In the genomic region with DNA sequence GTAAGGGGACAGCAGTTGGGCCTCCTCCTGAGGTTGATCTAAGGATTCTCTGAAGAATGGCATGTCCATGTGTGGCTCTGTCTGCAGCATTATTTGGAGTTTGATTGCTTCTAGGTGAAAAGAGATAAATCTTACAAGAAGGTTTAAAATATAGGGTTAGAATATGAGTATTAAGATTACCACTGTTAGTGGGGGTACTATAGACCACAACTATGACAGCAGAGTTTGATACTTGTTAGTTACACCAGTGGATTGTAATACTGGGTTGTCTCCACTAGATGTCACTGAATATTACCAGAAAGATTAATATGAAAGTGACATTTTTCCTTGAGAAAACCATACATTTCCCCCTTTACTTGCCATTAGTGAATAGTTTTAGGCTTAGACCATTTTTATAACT, we compare ENCODE assay signal across 10 cellular contexts. TPM values are rescaled to one million over a fixed set of nuclear protein-coding genes. Genes with fewer than 3 reads are reported as not detected.
A peak's percentile ranks its signal among the peaks of the same experiment; 100 is the strongest.
DNase-seq lines count a peak whose midpoint lies in the region; ATAC-seq and TF ChIP-seq lines count a peak whose summit lies in the region.
"Had no signal": no experiment of that assay in that cellular context is flagged by ENCODE, and none has a peak within 500 bp of the region (broad histone marks: within the 10 kb centered on the region; RNA-seq: fewer than 3 reads in every experiment).

No MANE protein-coding gene starts in this region.

- no peak overlapping the region for H2BK20ac ChIP-seq in H9 (ENCODE audit: low read depth, low read length, poor library complexity, severe bottlenecking)

- in situ Hi-C loops in SK-MEL-5 (cut with HindIII; ENCODE audit: low pct_unique_long_range_greater_than_20kb, low sequenced_read_pairs) = no loop called here

- peaks cover 8 to 11% (median 10%) of the 10 kb centered on the region in 3 experiments; a peak in 6 of 7 replicates for H3K36me3 Mint-ChIP-seq in H9 (ENCODE audit: insufficient read depth in 1 of 3, low read depth in 3 of 3)

- peaks cover 8% of the 10 kb centered on the region for H3K27me3 ChIP-seq in H9 (ENCODE audit: insufficient read depth, low read length)
- H3K27me3 ChIP-seq: thyroid gland had no signal

- no peak overlapping the region for H2AFZ ChIP-seq in H9 (ENCODE audit: low read length)

- H3K27ac Mint-ChIP-seq in H9 = no peak overlapping the region
- H3K27ac Mint-ChIP-seq: activated naive CD4-positive, alpha-beta T cell treated with anti-CD3 and anti-CD28 coated beads, Interleukin-2, amount 50 U/mL, for 24 hours had no signal

- DNase-seq in H9 = no peak
- DNase-seq in SK-MEL-5 (ENCODE audit: low read depth, low spot score) = peak; percentile 72
- no peak for DNase-seq in left lobe of liver (ENCODE audit: low spot score)
- DNase-seq in NCI-H524 treated with DMSO at 0.1 percent for 48 hours (lab: John Stamatoyannopoulos, UW) = no peak
- no peak for DNase-seq in Right ventricle myocardium inferior (ENCODE audit: missing footprints)
- DNase-seq in stimulated activated CD4-positive, alpha-beta T cell treated with anti-CD3 and anti-CD28 coated beads, Interleukin-2, amount 100 ng/mL, for 24 hours = no peak
- DNase-seq in effector CD8-positive, alpha-beta T cell (lab: John Stamatoyannopoulos, UW) = no peak
- DNase-seq: thyroid gland had no signal

- no peak overlapping the region for H4K5ac ChIP-seq in H9 (ENCODE audit: insufficient read length, low read depth, low read length)

- H3K79me2 ChIP-seq in H9 (ENCODE audit: insufficient read depth, low read length) = no peaks in the 10 kb centered on the region

- H3K4me1 Mint-ChIP-seq in H9 = peaks cover 0 to 2% of the 10 kb centered on the region in 2 experiments; a peak in 2 of 4 replicates
- H3K4me1 Mint-ChIP-seq: activated naive CD4-positive, alpha-beta T cell treated with anti-CD3 and anti-CD28 coated beads, Interleukin-2, amount 50 U/mL, for 24 hours had no signal

- no peaks in the 10 kb centered on the region for H4K20me1 ChIP-seq in H9 (ENCODE audit: control insufficient read depth, insufficient read depth, insufficient read length)

- H3K4me3 Mint-ChIP-seq in H9 = no peak overlapping the region
- H3K4me3 Mint-ChIP-seq: activated naive CD4-positive, alpha-beta T cell treated with anti-CD3 and anti-CD28 coated beads, Interleukin-2, amount 50 U/mL, for 24 hours had no signal

- no peak overlapping the region for H2AK5ac ChIP-seq in H9 (ENCODE audit: insufficient read length, low read length)

- no peak overlapping the region for H3K23ac ChIP-seq in H9 (ENCODE audit: insufficient read length, low read depth, low read length)

- no peak overlapping the region for H2BK15ac ChIP-seq in H9 (ENCODE audit: low read depth, low read length)

- H3T11ph ChIP-seq in H9 (ENCODE audit: low read length) = no peak overlapping the region

- H3K23me2 ChIP-seq in H9 (ENCODE audit: insufficient read length, low read depth, low read length, poor library complexity, severe bottlenecking) = no peaks in the 10 kb centered on the region

- no peak overlapping the region for H3K27ac ChIP-seq in C4-2B
- no peak overlapping the region for H3K27ac ChIP-seq in H9 (ENCODE audit: insufficient read length, low read depth, low read length)
- H3K27ac ChIP-seq: thyroid gland had no signal

- H3K79me1 ChIP-seq in H9 (ENCODE audit: insufficient read depth, low read depth, low read length, poor library complexity, severe bottlenecking) = no peaks in the 10 kb centered on the region

- H3K4ac ChIP-seq in H9 (ENCODE audit: low read depth, low read length) = no peak overlapping the region

- no peak overlapping the region for H3K18ac ChIP-seq in H9 (ENCODE audit: insufficient read length, low read depth, low read length)

- H3K56ac ChIP-seq in H9 (ENCODE audit: insufficient read length, low read depth, low read length) = no peak overlapping the region

- H2BK5ac ChIP-seq in H9 (ENCODE audit: insufficient read length, low read length) = no peak overlapping the region

- no peak overlapping the region for H4K91ac ChIP-seq in H9 (ENCODE audit: insufficient read length, low read depth, low read length)

- no peak overlapping the region for H3K14ac ChIP-seq in H9 (ENCODE audit: insufficient read depth, low read length)

- H3K9ac ChIP-seq in H9 (ENCODE audit: extremely low read depth, insufficient read length, low read length) = no peak overlapping the region

- ATAC-seq in left lobe of liver = peak; percentile 48
- ATAC-seq in Right ventricle myocardium inferior = no peak

- peak; percentile 51 for TF ChIP-seq CTCF in C4-2B (conservative IDR thresholded peaks at IDR 0.05)
- peak; percentile 60 for TF ChIP-seq CTCF in H9 (conservative IDR thresholded peaks at IDR 0.05)

- no peak overlapping the region for H4K8ac ChIP-seq in H9 (replicated peaks; ENCODE audit: insufficient read length, low read depth, low read length)

- peaks cover 100% of the 10 kb centered on the region for H3K27me3 Mint-ChIP-seq in H9 (ENCODE audit: low read depth)

- no peaks in the 10 kb centered on the region for H3K4me1 ChIP-seq in H9 (ENCODE audit: insufficient read depth, low read length)
- H3K4me1 ChIP-seq: thyroid gland had no signal

- intact Hi-C loops in Right ventricle myocardium inferior (cut with DNase I) = loop anchor here (5.0 kb wide), 3 partner anchors 227 to 667 kb away; no protein-coding TSS in a partner anchor

- H2BK120ac ChIP-seq in H9 (ENCODE audit: low read depth, low read length, poor library complexity, severe bottlenecking) = no peak overlapping the region

- H3K4me2 ChIP-seq in H9 (ENCODE audit: insufficient read depth, insufficient read length, low read length) = no peak overlapping the region

- H2BK12ac ChIP-seq in H9 (ENCODE audit: insufficient read length, low read depth, low read length) = no peak overlapping the region

- H3K9me3 Mint-ChIP-seq in H9 = peaks cover 34 to 41% of the 10 kb centered on the region in 2 experiments

- peaks cover 15% of the 10 kb centered on the region for H3K9me3 ChIP-seq in H9 (ENCODE audit: control insufficient read depth, low read depth, low read length)
- H3K9me3 ChIP-seq: thyroid gland had no signal

RNA-seq across cellular contexts. Expression of gene ZNF280B, which starts 47.9 kb away (rescaled TPM):
- 8.2 and 9.2 TPM in 2 replicates for total RNA-seq in H9 (2021)
- total RNA-seq in SK-MEL-5 (2014; rRNA removed; shearing (Covaris generic)) = 8.4 and 9.1 TPM in 2 replicates
- polyA plus RNA-seq in SK-MEL-5 (2015; cell fraction: cytosol; rRNA removed) = 4.5 and 5.9 TPM in 2 replicates
- 8.8 and 16.2 TPM in 2 replicates for polyA plus RNA-seq in SK-MEL-5 (2015; cell fraction: nucleus; rRNA removed)
- total RNA-seq in left lobe of liver = 0.08 TPM
- total RNA-seq in Right ventricle myocardium inferior = 0.49 TPM

RNA-seq across cellular contexts. Expression of gene ZNF280A, which starts 59.4 kb away (rescaled TPM):
- 0.13 and 0.15 TPM in 2 replicates for total RNA-seq in H9 (2021)
- total RNA-seq in SK-MEL-5 (2014; rRNA removed; shearing (Covaris generic)) = 8.6 and 10.6 TPM in 2 replicates
- 4.8 and 7.8 TPM in 2 replicates for polyA plus RNA-seq in SK-MEL-5 (2015; cell fraction: cytosol; rRNA removed)
- 6.8 and 7.3 TPM in 2 replicates for polyA plus RNA-seq in SK-MEL-5 (2015; cell fraction: nucleus; rRNA removed)
- total RNA-seq in left lobe of liver = not detected
- total RNA-seq in Right ventricle myocardium inferior = not detected
- total RNA-seq: thyroid gland had no signal
